ENCODE assay signal across 8 cellular contexts in genomic region chr17:28951991-28952975, GRCh38. TPM values are rescaled to one million over a fixed set of nuclear protein-coding genes. Genes with fewer than 3 reads are reported as not detected.
DNase-seq lines count a peak whose midpoint lies in the region; ATAC-seq and TF ChIP-seq lines count a peak whose summit lies in the region.

No MANE protein-coding gene starts in this region.

- POLR2A ChIA-PET in SK-N-SH (lab: Yijun Ruan, JAX), result interaction anchor here (0.6 to 1.3 kb wide), 10 partner anchors 13 to 233 kb away, joined by 3 to 8 read pairs (median 4); partner anchors contain the start of genes FLOT2, RPL23A and SEZ6

- peak overlapping the region; percentile 87 for H3K9ac ChIP-seq in SK-N-SH

- H3K9me3 ChIP-seq in SK-N-SH, result no peaks in the 10 kb centered on the region
- H3K9me3 ChIP-seq in testis, result no peaks in the 10 kb centered on the region

- WGBS in SK-N-SH (ENCODE audit: low lambda C conversion rate), result 5% methylated on average over 35 of the region's 36 CpGs
- 2 to 3% methylated on average over 27 to 36 of the region's 36 CpGs for WGBS in testis, 2 donors

- H3K36me3 ChIP-seq in SK-N-SH (replicated peaks in 1 of 2; ENCODE audit: control insufficient read depth in 1 of 2, insufficient read depth in 2 of 2, low read length in 1 of 2) (peaks cover 4 to 8% of the 10 kb centered on the region in 2 experiments), testis (ENCODE audit: low read depth, missing control alignments) (no peaks in the 10 kb centered on the region)

- H3F3A ChIP-seq in SK-N-SH (replicated peaks; ENCODE audit: insufficient read depth), result peaks cover 24% of the 10 kb centered on the region

- no peak overlapping the region for H3K4me3 Mint-ChIP-seq in activated naive CD8-positive, alpha-beta T cell treated with anti-CD3 and anti-CD28 coated beads for 36 hours
- no peak overlapping the region for H3K4me3 Mint-ChIP-seq in glutamatergic neuron (ENCODE audit: unreplicated experiment)

- peak; percentile 32 for TF ChIP-seq POLR2A in GM10847 (IDR thresholded peaks at IDR 0.05; ENCODE audit: extremely low read depth, insufficient read length)
- TF ChIP-seq POLR2A in testis (IDR thresholded peaks at IDR 0.05), result no peak

- no peaks in the 10 kb centered on the region for H4K20me1 ChIP-seq in SK-N-SH (ENCODE audit: insufficient read depth)

- H3K27me3 Mint-ChIP-seq in activated naive CD8-positive, alpha-beta T cell treated with anti-CD3 and anti-CD28 coated beads for 36 hours, result no peaks in the 10 kb centered on the region
- peaks cover 11% of the 10 kb centered on the region for H3K27me3 Mint-ChIP-seq in glutamatergic neuron (ENCODE audit: unreplicated experiment)

- intact Hi-C loops in testis (cut with DNase I; ENCODE audit: low total_unique reads), result no loop called here

- H3K79me2 ChIP-seq in SK-N-SH (ENCODE audit: insufficient read depth), result peaks cover 38% of the 10 kb centered on the region

- CTCF ChIA-PET in SK-N-SH (lab: Yijun Ruan, JAX), result interaction anchor here (0.6 to 15.3 kb wide), 36 partner anchors 8 to 642 kb away, joined by 3 to 947 read pairs (median 5); partner anchors contain the start of genes DHRS13, MYO18A, RPL23A and TLCD1

- peak overlapping the region; percentile 79 for H2AFZ ChIP-seq in SK-N-SH (ENCODE audit: low read depth)

- ATAC-seq in HG02623 (IDR thresholded peaks at IDR 0.05; ENCODE audit: unreplicated experiment), result peak; percentile 53
- peak; percentile 86 for ATAC-seq in omental fat pad (ENCODE audit: low FRiP score)

- H3K4me1 ChIP-seq in SK-N-SH (ENCODE audit: control insufficient read depth in 1 of 2, insufficient read depth in 2 of 2, low read depth in 1 of 2, low read length in 1 of 2) (peaks cover 14 to 24% of the 10 kb centered on the region in 2 experiments), testis (peaks cover 10% of the 10 kb centered on the region)

- H3K9me3 Mint-ChIP-seq in activated naive CD8-positive, alpha-beta T cell treated with anti-CD3 and anti-CD28 coated beads for 36 hours, result no peaks in the 10 kb centered on the region
- peaks cover 10% of the 10 kb centered on the region for H3K9me3 Mint-ChIP-seq in glutamatergic neuron (ENCODE audit: unreplicated experiment)

- H3K27me3 ChIP-seq in SK-N-SH (ENCODE audit: insufficient read depth), result no peaks in the 10 kb centered on the region
- H3K27me3 ChIP-seq in testis, result no peaks in the 10 kb centered on the region

- H3K4me3 ChIP-seq in SK-N-SH (ENCODE audit: low read depth in 2 of 2, low read length in 1 of 2), result peak overlapping the region; percentile 80 to 81
- H3K4me3 ChIP-seq in testis, result peak overlapping the region; percentile 88 to 90

- no peak overlapping the region for H3K27ac Mint-ChIP-seq in activated naive CD8-positive, alpha-beta T cell treated with anti-CD3 and anti-CD28 coated beads for 36 hours
- H3K27ac Mint-ChIP-seq in glutamatergic neuron (ENCODE audit: unreplicated experiment), result no peak overlapping the region

- H3K36me3 Mint-ChIP-seq in activated naive CD8-positive, alpha-beta T cell treated with anti-CD3 and anti-CD28 coated beads for 36 hours, result peaks cover 17% of the 10 kb centered on the region
- H3K36me3 Mint-ChIP-seq in glutamatergic neuron (ENCODE audit: unreplicated experiment), result no peaks in the 10 kb centered on the region

- no peak for TF ChIP-seq CTCF in SK-N-SH (IDR thresholded peaks at IDR 0.05)
- TF ChIP-seq CTCF in glutamatergic neuron (IDR thresholded peaks at IDR 0.05; ENCODE audit: partially characterized antibody, unreplicated experiment), result no peak
- TF ChIP-seq CTCF in omental fat pad (IDR thresholded peaks at IDR 0.05), result no peak
- no peak for TF ChIP-seq CTCF in testis (IDR thresholded peaks at IDR 0.05)

- peak overlapping the region; percentile 99 to 100 for H3K27ac ChIP-seq in SK-N-SH (ENCODE audit: low read depth in 2 of 2, low read length in 1 of 2)
- peak overlapping the region; percentile 96 to 100 for H3K27ac ChIP-seq in testis

- DNase-seq in NCI-H1092 treated with DMSO at 0.1 percent for 48 hours (lab: John Stamatoyannopoulos, UW), result peak; percentile 99
- DNase-seq in SK-N-SH, result peak; percentile 88
- DNase-seq in activated naive CD8-positive, alpha-beta T cell treated with anti-CD3 and anti-CD28 coated beads for 36 hours, result peak; percentile 91
- DNase-seq in glutamatergic neuron, result peak; percentile 89
- peak; percentile 89 for DNase-seq in omental fat pad (ENCODE audit: low spot score)
- peak; percentile 100 for DNase-seq in testis

- no peaks in the 10 kb centered on the region for H3K9me2 ChIP-seq in SK-N-SH

- peaks cover 15% of the 10 kb centered on the region for H3K4me1 Mint-ChIP-seq in activated naive CD8-positive, alpha-beta T cell treated with anti-CD3 and anti-CD28 coated beads for 36 hours
- H3K4me1 Mint-ChIP-seq in glutamatergic neuron (ENCODE audit: low read depth, unreplicated experiment), result peaks cover 11% of the 10 kb centered on the region

- no peak for TF ChIP-seq RAD21 in SK-N-SH (IDR thresholded peaks at IDR 0.05; ENCODE audit: low read length)

- TF ChIP-seq EP300 in SK-N-SH (IDR thresholded peaks at IDR 0.05; ENCODE audit: borderline replicate concordance in 1 of 2, low read depth in 1 of 2, low read length in 1 of 2), result no peak

- peak overlapping the region; percentile 96 for H3K4me2 ChIP-seq in SK-N-SH

TF ChIP-seq in SK-N-SH, 30 proteins besides CTCF, POLR2A, EP300 and RAD21 (continues in another document):
- peak; percentile 54 for TF ChIP-seq POLR2AphosphoS5 (IDR thresholded peaks at IDR 0.05; ENCODE audit: low read depth, low read length)
- peak; percentile 77 for TF ChIP-seq MXI1 (IDR thresholded peaks at IDR 0.05; ENCODE audit: low read depth, low read length)
- TF ChIP-seq RFX5 (IDR thresholded peaks at IDR 0.05; ENCODE audit: low read length), result no peak
- TF ChIP-seq NRF1 (IDR thresholded peaks at IDR 0.05; ENCODE audit: low read depth, low read length), result no peak
- TF ChIP-seq RCOR1 (IDR thresholded peaks at IDR 0.05; ENCODE audit: low read length), result no peak
- peak; percentile 85 for TF ChIP-seq MAX (IDR thresholded peaks at IDR 0.05; ENCODE audit: low read depth)
- no peak for TF ChIP-seq GATA2 (CRISPR knock-in tag; IDR thresholded peaks at IDR 0.05)
- no peak for TF ChIP-seq IRF3 (IDR thresholded peaks at IDR 0.05; ENCODE audit: low read depth, low read length)
- no peak for TF ChIP-seq PBX3 (IDR thresholded peaks at IDR 0.05)

RNA-seq across cellular contexts. Expression of gene PHF12, which starts 1.0 kb away (rescaled TPM):
- polyA plus RNA-seq in SK-N-SH (2012; rRNA removed), result 17.8 and 24.0 TPM in 2 replicates
- 12.2 and 17.3 TPM in 2 replicates for polyA plus RNA-seq in SK-N-SH (2012; cell fraction: cytosol; rRNA removed)
- 53.0 and 68.5 TPM in 2 replicates for polyA plus RNA-seq in SK-N-SH (2012; cell fraction: nucleus; rRNA removed)
- total RNA-seq in activated naive CD8-positive, alpha-beta T cell treated with anti-CD3 and anti-CD28 coated beads for 36 hours, result 10 to 100 TPM; 41.4 to 45.7 TPM
- 59.8 TPM for total RNA-seq in glutamatergic neuron (ENCODE audit: unreplicated experiment)
- total RNA-seq in omental fat pad, result 10 to 100 TPM; 15.6 to 47.1 (median 27.6) TPM
- 10 to 100 TPM; 82.4 to 85.3 TPM for total RNA-seq in testis
- 38.8 TPM for polyA plus RNA-seq in testis (ENCODE audit: insufficient read depth, low read depth, low replicate concordance)

RNA-seq across cellular contexts. Expression of gene DHRS13, which starts 49.4 kb away (rescaled TPM):
- polyA plus RNA-seq in SK-N-SH (2012; rRNA removed), result 7.4 and 7.6 TPM in 2 replicates
- polyA plus RNA-seq in SK-N-SH (2012; cell fraction: cytosol; rRNA removed), result 6.3 and 7.5 TPM in 2 replicates
- polyA plus RNA-seq in SK-N-SH (2012; cell fraction: nucleus; rRNA removed), result 5.2 and 7.9 TPM in 2 replicates
- 10 to 100 TPM; 31.8 to 34.1 TPM for total RNA-seq in activated naive CD8-positive, alpha-beta T cell treated with anti-CD3 and anti-CD28 coated beads for 36 hours
- 17.0 TPM for total RNA-seq in glutamatergic neuron (ENCODE audit: unreplicated experiment)
- 10 to 100 TPM in 1 of 4 donors, 1 to 10 TPM in 3; 5.0 to 11.3 (median 6.3) TPM for total RNA-seq in omental fat pad
- 10 to 100 TPM; 14.9 to 18.6 TPM for total RNA-seq in testis
- polyA plus RNA-seq in testis (ENCODE audit: insufficient read depth, low read depth, low replicate concordance), result 8.7 TPM

RNA-seq across cellular contexts. Expression of gene SEZ6, which starts 53.5 kb away (rescaled TPM):
- polyA plus RNA-seq in SK-N-SH (2012; rRNA removed) (0.12 and 0.37 TPM in 2 replicates), testis (ENCODE audit: insufficient read depth, low read depth, low replicate concordance) (0.53 TPM)
- polyA plus RNA-seq in SK-N-SH (2012; cell fraction: cytosol; rRNA removed), result 0.19 and 0.43 TPM in 2 replicates
- polyA plus RNA-seq in SK-N-SH (2012; cell fraction: nucleus; rRNA removed), result 0.34 and 0.36 TPM in 2 replicates
- total RNA-seq in activated naive CD8-positive, alpha-beta T cell treated with anti-CD3 and anti-CD28 coated beads for 36 hours, result not detected
- total RNA-seq in glutamatergic neuron (ENCODE audit: unreplicated experiment) (6.7 TPM), omental fat pad (not detected), testis (1 to 10 TPM in 1 of 2 donors, under 1 TPM in 1; 0.79 to 2.1 TPM)

RNA-seq across cellular contexts. Expression of gene FLOT2, which starts 54.8 kb away (rescaled TPM):
- polyA plus RNA-seq in SK-N-SH (2012; rRNA removed) (89.8 and 105 TPM in 2 replicates), testis (ENCODE audit: insufficient read depth, low read depth, low replicate concordance) (33.2 TPM)
- 71.5 and 96.6 TPM in 2 replicates for polyA plus RNA-seq in SK-N-SH (2012; cell fraction: cytosol; rRNA removed)
- polyA plus RNA-seq in SK-N-SH (2012; cell fraction: nucleus; rRNA removed), result 73.5 and 91.2 TPM in 2 replicates
- 10 to 100 TPM; 56.2 to 65.2 TPM for total RNA-seq in activated naive CD8-positive, alpha-beta T cell treated with anti-CD3 and anti-CD28 coated beads for 36 hours
- total RNA-seq in glutamatergic neuron (ENCODE audit: unreplicated experiment) (143 TPM), omental fat pad (10 to 100 TPM; 51.1 to 95.0 (median 68.3) TPM), testis (10 to 100 TPM; 20.9 to 31.3 TPM)

Comparison
In these comparisons a context has a peak if more than half of its experiments do, and no peak if none do; other contexts are left out.
1. Peak in every context shown above with its lines: DNase-seq, ATAC-seq, H3K4me3 ChIP-seq and H3K27ac ChIP-seq.